16 cellular contexts compared by ENCODE assay signal in genomic region chr12:51760231-51760630, GRCh38.
DNase-seq lines count a peak whose midpoint lies in the region; ATAC-seq, FAIRE-seq and TF ChIP-seq lines count a peak whose summit lies in the region.
"Had no signal": no experiment of that assay in that cellular context is flagged by ENCODE, and none has a peak within 500 bp of the region (broad histone marks: within the 10 kb centered on the region; RNA-seq: fewer than 3 reads in every experiment).

No MANE protein-coding gene starts in this region.

- H2BK12ac ChIP-seq in trophoblast cell (ENCODE audit: low read length): no peak overlapping the region

- H3K36me3 ChIP-seq in right lobe of liver: no peaks in the 10 kb centered on the region
- no peaks in the 10 kb centered on the region for H3K36me3 ChIP-seq in HepG2 (replicated peaks in 1 of 2; ENCODE audit: control insufficient read depth in 1 of 2, insufficient read depth in 2 of 2, low read length in 2 of 2)
- H3K36me3 ChIP-seq in PC-3 (ENCODE audit: low read depth, low read length): peaks cover 9% of the 10 kb centered on the region; the same call in 1 of the 2 replicates
- no peaks in the 10 kb centered on the region for H3K36me3 ChIP-seq in trophoblast cell (ENCODE audit: control insufficient read depth in 1 of 2, insufficient read depth in 2 of 2, low read length in 2 of 2)
- H3K36me3 ChIP-seq: HAP-1 had no signal

- no peak for TF ChIP-seq CTCF in right lobe of liver (IDR thresholded peaks at IDR 0.05)
- TF ChIP-seq CTCF in HepG2 (CRISPR knock-in tag; IDR thresholded peaks at IDR 0.05): no peak
- TF ChIP-seq CTCF in PC-3 (conservative IDR thresholded peaks at IDR 0.05; ENCODE audit: low read depth, low read length): no peak

- no peak for TF ChIP-seq POLR2A in right lobe of liver (IDR thresholded peaks at IDR 0.05)
- no peak for TF ChIP-seq POLR2A in HepG2 (IDR thresholded peaks at IDR 0.05; ENCODE audit: insufficient read depth in 1 of 2, low read depth in 2 of 2, low read length in 2 of 2)

- no peak overlapping the region for H2AK5ac ChIP-seq in trophoblast cell (ENCODE audit: low read length)

- CTCF ChIA-PET in HepG2 (lab: Yijun Ruan, JAX; ENCODE audit: low intra/inter-chr PET ratio, low total read pairs) (no interaction called here), PC-3 (lab: Charles Lee) (no interaction called here)

- H3K79me1 ChIP-seq in trophoblast cell (ENCODE audit: low read length): peaks cover 1% of the 10 kb centered on the region

- TF ChIP-seq EP300 in HepG2 (IDR thresholded peaks at IDR 0.05; ENCODE audit: low read depth in 2 of 2, low read length in 2 of 2): no peak
- TF ChIP-seq EP300 in HepG2 (CRISPR knock-in tag; IDR thresholded peaks at IDR 0.05; ENCODE audit: borderline replicate concordance): no peak

- no peaks in the 10 kb centered on the region for H4K20me1 ChIP-seq in HepG2 (ENCODE audit: insufficient read depth, low read length)
- no peaks in the 10 kb centered on the region for H4K20me1 ChIP-seq in PC-3 (ENCODE audit: low read length)

- in situ Hi-C loops in HepG2 (cut with HindIII; ENCODE audit: extremely low pct_ligation_motif_present, low pct_unique_long_range_greater_than_20kb): no loop called here

- FAIRE-seq in HepG2 (lab: Jason Lieb, UNC): no peak
- FAIRE-seq: GM12891, H1, HTR-8/SVneo had no signal

- TF ChIP-seq RAD21 in HepG2 (CRISPR knock-in tag; IDR thresholded peaks at IDR 0.05): no peak

- H3K4me1 ChIP-seq in right lobe of liver (peaks cover 0 to 15% (median 5%) of the 10 kb centered on the region in 4 donors), HepG2 (ENCODE audit: insufficient read depth, low read length) (no peaks in the 10 kb centered on the region), PC-3 (ENCODE audit: insufficient read depth, low read length) (peaks cover 21% of the 10 kb centered on the region), trophoblast cell (ENCODE audit: control insufficient read depth in 1 of 2, insufficient read depth in 2 of 2, low read length in 2 of 2) (peaks cover 3 to 5% of the 10 kb centered on the region in 2 experiments)
- H3K4me1 ChIP-seq: Caco-2, HAP-1 had no signal

- no peak overlapping the region for H2BK5ac ChIP-seq in trophoblast cell (ENCODE audit: low read depth, low read length, poor library complexity)

- no peaks in the 10 kb centered on the region for H3F3A ChIP-seq in PC-3 (ENCODE audit: low read length, unreplicated experiment)

- H3K79me2 ChIP-seq in HepG2 (ENCODE audit: insufficient read depth, low read length) (no peaks in the 10 kb centered on the region), PC-3 (ENCODE audit: low read length) (no peaks in the 10 kb centered on the region), trophoblast cell (ENCODE audit: control insufficient read depth, insufficient read depth, low read length, poor library complexity) (no peaks in the 10 kb centered on the region)

- no peak overlapping the region for H4K91ac ChIP-seq in trophoblast cell (ENCODE audit: low read depth, low read length)

- H3K4ac ChIP-seq in trophoblast cell (ENCODE audit: low read depth, low read length): no peak overlapping the region

- DNase-seq in right lobe of liver (no peak), HepG2 (ENCODE audit: low spot score) (no peak), PC-3 (peak; percentile 59), kidney tubule cell (ENCODE audit: low spot score) (peak; percentile 5), trophoblast cell (peak; percentile 85 to 97), hippocampal formation (lab: John Stamatoyannopoulos, UW) (no peak), NCI-H2171 treated with DMSO at 0.1 percent for 48 hours (lab: John Stamatoyannopoulos, UW) (no peak)
- DNase-seq: Caco-2; CD8-positive, alpha-beta T cell; DMS53 had no signal

- H3K27me3 ChIP-seq in right lobe of liver (no peaks in the 10 kb centered on the region), HepG2 (ENCODE audit: control insufficient read depth in 1 of 2, insufficient read depth in 2 of 2, low read length in 2 of 2) (no peaks in the 10 kb centered on the region), PC-3 (ENCODE audit: low read length) (no peaks in the 10 kb centered on the region), trophoblast cell (ENCODE audit: insufficient read depth, low read length) (no peaks in the 10 kb centered on the region)

- intact Hi-C loops in right lobe of liver (cut with DNase I) (no loop called here), HepG2 (cut with micrococcal nuclease; ENCODE audit: unreplicated experiment) (no loop called here), PC-3 (cut with micrococcal nuclease) (no loop called here)

- H2AFZ ChIP-seq in HepG2 (ENCODE audit: low read length): no peak overlapping the region
- no peak overlapping the region for H2AFZ ChIP-seq in PC-3 (ENCODE audit: low read length)
- H2AFZ ChIP-seq in trophoblast cell (ENCODE audit: insufficient read depth, low read length, poor library complexity): no peak overlapping the region

- H3K4me3 ChIP-seq in right lobe of liver (no peak overlapping the region), HepG2 (replicated peaks in 1 of 3; ENCODE audit: insufficient read depth in 1 of 3, low read depth in 2 of 3, low read length in 3 of 3) (no peak overlapping the region), PC-3 (ENCODE audit: low read length) (no peak overlapping the region), trophoblast cell (ENCODE audit: low read depth, low read length) (no peak overlapping the region)
- H3K4me3 ChIP-seq: HAP-1 had no signal

- H3K9ac ChIP-seq in HepG2 (ENCODE audit: insufficient read depth, low read depth, low read length): no peak overlapping the region
- no peak overlapping the region for H3K9ac ChIP-seq in PC-3 (ENCODE audit: low read length)
- H3K9ac ChIP-seq in trophoblast cell (ENCODE audit: low read length): no peak overlapping the region

- H3K27ac ChIP-seq in right lobe of liver: peak overlapping the region in 2 of 3 donors; percentile 35 to 57
- H3K27ac ChIP-seq in HepG2 (ENCODE audit: extremely low read length, insufficient read depth, low read length): no peak overlapping the region
- peak overlapping the region; percentile 80 for H3K27ac ChIP-seq in PC-3 (ENCODE audit: low read length)
- H3K27ac ChIP-seq in trophoblast cell (ENCODE audit: low read depth, low read length): no peak overlapping the region
- H3K27ac ChIP-seq: 22Rv1 had no signal

- 88% methylated on average over 1 of the region's 1 CpG for WGBS in right lobe of liver (ENCODE audit: insufficient coverage, low coverage, low lambda C conversion rate, missing lambda C conversion rate)
- 67% methylated on average over 1 of the region's 1 CpG for WGBS in HepG2 (ENCODE audit: low lambda C conversion rate)
- no CpG with 5 or more reads among the region's 1 CpG for WGBS in trophoblast cell (ENCODE audit: extremely low coverage, insufficient coverage, insufficient read length)

- H4K12ac ChIP-seq in trophoblast cell (ENCODE audit: low read depth, low read length): no peak overlapping the region

- H3K23ac ChIP-seq in trophoblast cell (ENCODE audit: low read length): no peak overlapping the region

- H3K9me2 ChIP-seq in PC-3 (replicated peaks; ENCODE audit: low read length): no peaks in the 10 kb centered on the region

- H3K18ac ChIP-seq in trophoblast cell (ENCODE audit: low read length): no peak overlapping the region

- ATAC-seq in right lobe of liver: peak in 2 of 4 donors; percentile 8 to 16
- no peak for ATAC-seq in HepG2
- no peak for ATAC-seq in PC-3
- no peak for ATAC-seq in GM18498 (IDR thresholded peaks at IDR 0.05; ENCODE audit: unreplicated experiment)
- ATAC-seq: CD8-positive, alpha-beta T cell had no signal

- H4K8ac ChIP-seq in trophoblast cell (ENCODE audit: low read depth, low read length): no peak overlapping the region

- H3K9me3 ChIP-seq in right lobe of liver: no peaks in the 10 kb centered on the region
- H3K9me3 ChIP-seq in HepG2 (ENCODE audit: low read length): no peaks in the 10 kb centered on the region
- H3K9me3 ChIP-seq in PC-3 (ENCODE audit: low read length): no peaks in the 10 kb centered on the region
- no peaks in the 10 kb centered on the region for H3K9me3 ChIP-seq in trophoblast cell (ENCODE audit: insufficient read depth, low read depth, low read length)
- H3K9me3 ChIP-seq: Caco-2, HAP-1 had no signal

- BruUV-seq in HepG2 (replicated peaks; lab: Mats Ljungman, UMichigan) (no TSS peak), PC-3 (replicated peaks; lab: Mats Ljungman, UMichigan) (no TSS peak)

- H2BK120ac ChIP-seq in trophoblast cell (ENCODE audit: insufficient read depth, low read length, poor library complexity): no peak overlapping the region

- no peak overlapping the region for H3K14ac ChIP-seq in trophoblast cell (ENCODE audit: low read length)

- POLR2A ChIA-PET in HepG2 (lab: Yijun Ruan, JAX) (no interaction called here), PC-3 (lab: Charles Lee; ENCODE audit: unreplicated experiment) (no interaction called here)

- H3K4me2 ChIP-seq in HepG2 (ENCODE audit: low read depth, low read length): no peak overlapping the region
- H3K4me2 ChIP-seq in PC-3 (ENCODE audit: low read length): peak overlapping the region; percentile 38; the same call in 1 of the 2 replicates
- no peak overlapping the region for H3K4me2 ChIP-seq in trophoblast cell (ENCODE audit: low read length)

Comparison
In these comparisons a context has a peak if more than half of its experiments do, and no peak if none do; other contexts are left out.
1. H3K27ac ChIP-seq: peak in right lobe of liver (2 of 3) and PC-3 (single experiment); none in HepG2 (single experiment) and trophoblast cell (single experiment).
2. DNase-seq: peak in PC-3 (single experiment), kidney tubule cell (single experiment) and trophoblast cell (2 of 2); none in right lobe of liver (0 of 3), HepG2 (single experiment), hippocampal formation (0 of 2) and NCI-H2171 treated with DMSO at 0.1 percent for 48 hours (single experiment).